17 cellular contexts compared by ENCODE assay signal in genomic region chr19:19549804-19550453, GRCh38. TPM values are rescaled to one million over a fixed set of nuclear protein-coding genes. Genes with fewer than 3 reads are reported as not detected.
"Had no signal": no experiment of that assay in that cellular context is flagged by ENCODE, and none has a peak within 500 bp of the region (broad histone marks: within the 10 kb centered on the region; RNA-seq: fewer than 3 reads in every experiment).

No MANE protein-coding gene starts in this region.

- H3K9me3 ChIP-seq: ovary, tibial artery had no signal

- H3K36me3 Mint-ChIP-seq: activated naive CD8-positive, alpha-beta T cell treated with anti-CD3 and anti-CD28 coated beads for 36 hours had no signal

- FAIRE-seq: urothelium cell line had no signal

- H3K27ac Mint-ChIP-seq: activated CD4-positive, alpha-beta T cell treated with anti-CD3 and anti-CD28 coated beads, Interleukin-2, amount 10 ng/mL, durations not matched to agents 7 days and 5 days; activated naive CD8-positive, alpha-beta T cell treated with anti-CD3 and anti-CD28 coated beads for 36 hours; activated T-cell treated with anti-CD3 and anti-CD28 coated beads, Interleukin-2, amount 50 U/mL, for 72 hours had no signal

- ATAC-seq: activated T-cell treated with anti-CD3 and anti-CD28 coated beads, Interleukin-2, amount 50 U/mL, for 72 hours; sciatic nerve had no signal

- H3K36me3 ChIP-seq: ovary, tibial artery had no signal

- H3K9me3 Mint-ChIP-seq: activated CD4-positive, alpha-beta T cell treated with anti-CD3 and anti-CD28 coated beads, Interleukin-2, amount 10 ng/mL, durations not matched to agents 7 days and 5 days; activated naive CD8-positive, alpha-beta T cell treated with anti-CD3 and anti-CD28 coated beads for 36 hours; activated T-cell treated with anti-CD3 and anti-CD28 coated beads, Interleukin-2, amount 50 U/mL, for 72 hours had no signal

- H3K27me3 Mint-ChIP-seq: activated naive CD8-positive, alpha-beta T cell treated with anti-CD3 and anti-CD28 coated beads for 36 hours had no signal

- DNase-seq: activated CD4-positive, alpha-beta T cell treated with anti-CD3 and anti-CD28 coated beads, Interleukin-2, amount 10 ng/mL, durations not matched to agents 7 days and 5 days; activated CD8-positive, alpha-beta memory T cell treated with anti-CD3 and anti-CD28 coated beads, Interleukin-2, amount 50 U/mL, for 48 hours; activated gamma-delta T cell; activated naive CD8-positive, alpha-beta T cell treated with anti-CD3 and anti-CD28 coated beads for 36 hours; activated T-cell treated with anti-CD3 and anti-CD28 coated beads, Interleukin-2, amount 50 U/mL, for 72 hours; aorta; dorsolateral prefrontal cortex; erythroblast; hypothalamus; ovary; stimulated activated CD4-positive, alpha-beta T cell treated with anti-CD3 and anti-CD28 coated beads, Interleukin-1b, Interleukin-23, amount 100 ng/mL, for 48 hours; T-helper 2 cell had no signal

- H3K4me1 Mint-ChIP-seq: activated naive CD8-positive, alpha-beta T cell treated with anti-CD3 and anti-CD28 coated beads for 36 hours had no signal

- H3K4me3 ChIP-seq: dorsolateral prefrontal cortex, ovary, tibial artery had no signal

- H3K27me3 ChIP-seq: ovary had no signal

- H3K4me3 Mint-ChIP-seq: activated CD4-positive, alpha-beta T cell treated with anti-CD3 and anti-CD28 coated beads, Interleukin-2, amount 10 ng/mL, durations not matched to agents 7 days and 5 days; activated naive CD8-positive, alpha-beta T cell treated with anti-CD3 and anti-CD28 coated beads for 36 hours; activated T-cell treated with anti-CD3 and anti-CD28 coated beads, Interleukin-2, amount 50 U/mL, for 72 hours had no signal

- H3K27ac ChIP-seq: dorsolateral prefrontal cortex, ovary, tibial artery had no signal

RNA-seq across cellular contexts. Expression of gene CILP2, which starts 11.9 kb away (rescaled TPM):
- total RNA-seq: kidney epithelial cell, pulmonary artery endothelial cell had no signal
